In genomic region chr16:89167425-89167941, GRCh38 we compare ENCODE assay signal across 8 cellular contexts. TPM values are rescaled to one million over a fixed set of nuclear protein-coding genes. Genes with fewer than 3 reads are reported as not detected.
DNase-seq lines count a peak whose midpoint lies in the region; ATAC-seq and TF ChIP-seq lines count a peak whose summit lies in the region.

No MANE protein-coding gene starts in this region.

- no peak overlapping the region for H3K9ac ChIP-seq in H9 (ENCODE audit: extremely low read depth, insufficient read length, low read length)

- H3K4me1 Mint-ChIP-seq in H9 = peaks cover 5 to 15% of the 10 kb centered on the region in 2 experiments
- peaks cover 7% of the 10 kb centered on the region for H3K4me1 Mint-ChIP-seq in activated CD4-positive, alpha-beta memory T cell treated with anti-CD3 and anti-CD28 coated beads for 36 hours (ENCODE audit: low read depth)

- H3K9me3 ChIP-seq in H9 (ENCODE audit: control insufficient read depth, low read depth, low read length) = no peaks in the 10 kb centered on the region

- no peak overlapping the region for H3K18ac ChIP-seq in H9 (ENCODE audit: insufficient read length, low read depth, low read length)

- no peak overlapping the region for H2BK12ac ChIP-seq in H9 (ENCODE audit: insufficient read length, low read depth, low read length)

- H3K23me2 ChIP-seq in H9 (ENCODE audit: insufficient read length, low read depth, low read length, poor library complexity, severe bottlenecking) = peaks cover 6% of the 10 kb centered on the region

- no peak overlapping the region for H3K4ac ChIP-seq in H9 (ENCODE audit: low read depth, low read length)

- H3K79me1 ChIP-seq in H9 (ENCODE audit: insufficient read depth, low read depth, low read length, poor library complexity, severe bottlenecking) = no peaks in the 10 kb centered on the region

- no peak overlapping the region for H2AFZ ChIP-seq in H9 (ENCODE audit: low read length)

- CTCF ChIA-PET in activated CD4-positive, alpha-beta memory T cell treated with anti-CD3 and anti-CD28 coated beads for 36 hours (lab: Charles Lee) = interaction anchor here (0.6 to 2.1 kb wide), 19 partner anchors 12 to 434 kb away, joined by 3 to 13 read pairs (median 4); partner anchors contain the start of gene APRT

- no peak overlapping the region for H4K91ac ChIP-seq in H9 (ENCODE audit: insufficient read length, low read depth, low read length)

- TF ChIP-seq CTCF in H9 (conservative IDR thresholded peaks at IDR 0.05) = peak; percentile 97

- H2BK20ac ChIP-seq in H9 (ENCODE audit: low read depth, low read length, poor library complexity, severe bottlenecking) = no peak overlapping the region

- H2BK120ac ChIP-seq in H9 (ENCODE audit: low read depth, low read length, poor library complexity, severe bottlenecking) = no peak overlapping the region

- ATAC-seq in GM21825 (IDR thresholded peaks at IDR 0.05; ENCODE audit: unreplicated experiment) = no peak

- H4K8ac ChIP-seq in H9 (replicated peaks; ENCODE audit: insufficient read length, low read depth, low read length) = no peak overlapping the region

- H3K27ac ChIP-seq in H9 (ENCODE audit: insufficient read length, low read depth, low read length) = no peak overlapping the region

- POLR2A ChIA-PET in activated CD4-positive, alpha-beta memory T cell treated with anti-CD3 and anti-CD28 coated beads for 36 hours (lab: Charles Lee) = no interaction called here

- no peak overlapping the region for H3K4me2 ChIP-seq in H9 (ENCODE audit: insufficient read depth, insufficient read length, low read length)

- no peak overlapping the region for H3K23ac ChIP-seq in H9 (ENCODE audit: insufficient read length, low read depth, low read length)

- H3K9me3 Mint-ChIP-seq in H9 = no peaks in the 10 kb centered on the region
- H3K9me3 Mint-ChIP-seq in activated CD4-positive, alpha-beta memory T cell treated with anti-CD3 and anti-CD28 coated beads for 36 hours = no peaks in the 10 kb centered on the region

- H2AK5ac ChIP-seq in H9 (ENCODE audit: insufficient read length, low read length) = no peak overlapping the region

- no peaks in the 10 kb centered on the region for H3K4me1 ChIP-seq in H9 (ENCODE audit: insufficient read depth, low read length)

- no peak overlapping the region for H3K4me3 Mint-ChIP-seq in H9
- no peak overlapping the region for H3K4me3 Mint-ChIP-seq in activated CD4-positive, alpha-beta memory T cell treated with anti-CD3 and anti-CD28 coated beads for 36 hours

- H3T11ph ChIP-seq in H9 (ENCODE audit: low read length) = no peak overlapping the region

- H2BK5ac ChIP-seq in H9 (ENCODE audit: insufficient read length, low read length) = no peak overlapping the region

- no CpG with 5 or more reads among the region's 18 CpGs for WGBS in H9 (ENCODE audit: extremely low coverage, insufficient read length, low lambda C conversion rate)

- H3K36me3 Mint-ChIP-seq in H9 (ENCODE audit: insufficient read depth in 1 of 3, low read depth in 3 of 3) = no peaks in the 10 kb centered on the region
- no peaks in the 10 kb centered on the region for H3K36me3 Mint-ChIP-seq in activated CD4-positive, alpha-beta memory T cell treated with anti-CD3 and anti-CD28 coated beads for 36 hours

- no peak overlapping the region for H3K56ac ChIP-seq in H9 (ENCODE audit: insufficient read length, low read depth, low read length)

- no peak overlapping the region for H3K14ac ChIP-seq in H9 (ENCODE audit: insufficient read depth, low read length)

- H4K5ac ChIP-seq in H9 (ENCODE audit: insufficient read length, low read depth, low read length) = no peak overlapping the region

- H3K27ac Mint-ChIP-seq in H9 = no peak overlapping the region
- no peak overlapping the region for H3K27ac Mint-ChIP-seq in activated CD4-positive, alpha-beta memory T cell treated with anti-CD3 and anti-CD28 coated beads for 36 hours

- H3K79me2 ChIP-seq in H9 (ENCODE audit: insufficient read depth, low read length) = no peaks in the 10 kb centered on the region

- H3K27me3 ChIP-seq in H9 (ENCODE audit: insufficient read depth, low read length) = no peaks in the 10 kb centered on the region

- H4K20me1 ChIP-seq in H9 (ENCODE audit: control insufficient read depth, insufficient read depth, insufficient read length) = no peaks in the 10 kb centered on the region

- DNase-seq in AG20443 (ENCODE audit: low spot score) = peak; percentile 91
- DNase-seq in H9 = peak; percentile 96
- DNase-seq in NCI-H748 (lab: John Stamatoyannopoulos, UW; ENCODE audit: unreplicated experiment) = peak; percentile 72
- peak; percentile 89 for DNase-seq in activated CD4-positive, alpha-beta memory T cell treated with anti-CD3 and anti-CD28 coated beads for 36 hours
- DNase-seq in effector CD4-positive, alpha-beta T cell = peak; percentile 81
- peak; percentile 80 for DNase-seq in medulla oblongata (ENCODE audit: extremely low spot score)
- DNase-seq in stimulated activated CD8-positive, alpha-beta memory T cell treated with anti-CD3 and anti-CD28 coated beads, Interleukin-15, amount 100 ng/mL, for 1 hour (ENCODE audit: low read depth) = peak; percentile 67

- no peak overlapping the region for H2BK15ac ChIP-seq in H9 (ENCODE audit: low read depth, low read length)

- peaks cover 15% of the 10 kb centered on the region for H3K27me3 Mint-ChIP-seq in H9 (ENCODE audit: low read depth)
- H3K27me3 Mint-ChIP-seq in activated CD4-positive, alpha-beta memory T cell treated with anti-CD3 and anti-CD28 coated beads for 36 hours = peaks cover 4% of the 10 kb centered on the region

- intact Hi-C loops in activated CD4-positive, alpha-beta memory T cell treated with anti-CD3 and anti-CD28 coated beads for 36 hours (cut with micrococcal nuclease) = loop anchor here (1.0 to 2.0 kb wide), 2 partner anchors 225 to 351 kb away; no protein-coding TSS in a partner anchor

RNA-seq across cellular contexts. Expression of gene CDH15, which starts 4.1 kb away (rescaled TPM):
- 0.18 and 0.28 TPM in 2 replicates for total RNA-seq in H9 (2021)
- not detected for total RNA-seq in activated CD4-positive, alpha-beta memory T cell treated with anti-CD3 and anti-CD28 coated beads for 36 hours

RNA-seq across cellular contexts. Expression of gene SLC22A31, which starts 32.9 kb away (rescaled TPM):
- 7.7 and 8.1 TPM in 2 replicates for total RNA-seq in H9 (2021)
- under 1 TPM; 0.39 to 0.45 TPM for total RNA-seq in activated CD4-positive, alpha-beta memory T cell treated with anti-CD3 and anti-CD28 coated beads for 36 hours

RNA-seq across cellular contexts. Expression of gene ZNF778, which starts 50.0 kb away (rescaled TPM):
- 16.4 and 17.5 TPM in 2 replicates for total RNA-seq in H9 (2021)
- total RNA-seq in activated CD4-positive, alpha-beta memory T cell treated with anti-CD3 and anti-CD28 coated beads for 36 hours = 1 to 10 TPM; 7.4 to 7.9 TPM
